In the genomic region with DNA sequence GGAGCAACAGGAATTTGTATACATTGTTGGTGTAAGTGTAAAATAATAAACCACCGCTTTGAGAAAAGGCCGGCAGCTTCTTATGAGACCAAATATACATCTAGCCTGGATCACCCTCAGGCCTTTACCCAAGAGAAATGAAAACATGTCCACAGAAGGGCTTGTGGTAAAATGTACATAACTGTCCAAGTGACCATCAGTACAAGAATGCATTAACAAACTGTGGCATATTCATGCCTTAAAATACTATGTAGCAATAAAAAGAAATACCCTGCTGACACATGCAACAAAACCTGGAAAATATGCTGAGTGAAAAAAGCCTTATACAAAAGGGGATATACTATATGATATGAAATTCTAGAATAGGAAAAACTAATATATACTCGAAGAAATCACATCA, we compare ENCODE assay signal across 26 cellular contexts.
"Had no signal": no experiment of that assay in that cellular context is flagged by ENCODE, and none has a peak within 500 bp of the region (broad histone marks: within the 10 kb centered on the region; RNA-seq: fewer than 3 reads in every experiment).

No MANE protein-coding gene starts in this region.

- DNase-seq: activated B cell treated with CpG ODN at 0.5 μM for 24 hours; activated CD4-positive, alpha-beta T cell treated with anti-CD3 and anti-CD28 coated beads, Interleukin-2, amount 50 U/mL, for 1 hour; activated CD8-positive, alpha-beta T cell treated with anti-CD3 and anti-CD28 coated beads for 36 hours; activated naive CD8-positive, alpha-beta T cell treated with anti-CD3 and anti-CD28 coated beads, Interleukin-2, amount 50 U/mL, for 24 hours; activated T-cell treated with anti-CD3 and anti-CD28 coated beads, Interleukin-2, amount 50 U/mL, for 48 hours; aorta; body of pancreas; cerebellar nuclear complex; effector memory CD8-positive, alpha-beta T cell; erythroblast; head of caudate nucleus; hypothalamus; left lung; lower lobe of right lung; mesendoderm; natural killer cell; occipital lobe; right cardiac atrium; stimulated activated CD4-positive, alpha-beta T cell treated with anti-CD3 and anti-CD28 coated beads, Interleukin-4, amount 100 ng/mL, for 1 hour; stimulated activated naive CD8-positive, alpha-beta T cell treated with anti-CD3 and anti-CD28 coated beads, Interleukin-15, Interleukin-2, amounts not matched to agents 100 U/mL and 50 U/mL, for 24 hours; testis; transverse colon had no signal

- H3K27me3 ChIP-seq: body of pancreas, cardiac muscle cell, left lung, neural progenitor cell, testis, transverse colon had no signal

- H3K9ac ChIP-seq: neural progenitor cell, parathyroid adenoma had no signal

- H3K36me3 ChIP-seq: cardiac muscle cell, left lung, lower lobe of right lung, neural progenitor cell, transverse colon had no signal

- H3K79me2 ChIP-seq: parathyroid adenoma had no signal

- H3K4me2 ChIP-seq: neural progenitor cell had no signal

- H3K4me3 ChIP-seq: body of pancreas, cardiac muscle cell, coronary artery, left lung, lower lobe of right lung, neural progenitor cell, testis, transverse colon had no signal

- H3K9me3 ChIP-seq: body of pancreas, lower lobe of right lung, testis, transverse colon had no signal

- H3K27ac ChIP-seq: body of pancreas, cardiac muscle cell, coronary artery, left lung, lower lobe of right lung, neural progenitor cell, parathyroid adenoma, testis, transverse colon had no signal

- H3K4me1 ChIP-seq: body of pancreas, left lung, lower lobe of right lung, neural progenitor cell, parathyroid adenoma, testis, transverse colon had no signal

- H2AFZ ChIP-seq: neural progenitor cell, parathyroid adenoma had no signal
